20 cellular contexts compared by ENCODE assay signal in the genomic region with DNA sequence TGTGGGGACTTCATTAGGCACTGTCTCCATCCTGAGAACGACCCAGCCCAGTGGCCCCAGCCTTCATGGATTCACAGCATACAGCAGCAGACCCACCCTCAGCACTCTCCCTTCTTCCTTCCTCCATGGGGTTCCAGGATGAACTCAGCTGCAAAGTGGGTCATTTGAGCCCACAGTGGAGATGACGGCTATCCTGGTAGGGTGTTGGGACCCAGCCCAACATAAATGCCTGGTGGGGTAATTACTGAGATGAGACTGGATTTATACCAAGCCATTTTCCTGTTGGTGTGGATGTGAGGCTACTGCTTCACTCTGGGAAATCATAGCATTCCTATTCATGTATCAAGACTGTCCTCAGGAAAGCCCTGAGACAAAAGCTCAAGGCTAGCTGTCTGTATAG.
A peak's percentile ranks its signal among the peaks of the same experiment; 100 is the strongest.
DNase-seq lines count a peak whose midpoint lies in the region; ATAC-seq and TF ChIP-seq lines count a peak whose summit lies in the region.
"Had no signal": no experiment of that assay in that cellular context is flagged by ENCODE, and none has a peak within 500 bp of the region (broad histone marks: within the 10 kb centered on the region; RNA-seq: fewer than 3 reads in every experiment).

No MANE protein-coding gene starts in this region.

- intact Hi-C loops in left ventricle myocardium inferior (cut with micrococcal nuclease) (no loop called here), left ventricle myocardium superior (cut with micrococcal nuclease) (no loop called here), sigmoid colon (cut with DNase I) (no loop called here)
- intact Hi-C loops in CD4-positive, alpha-beta memory T cell (cut with micrococcal nuclease): no loop called here
- intact Hi-C loops in CD8-positive, alpha-beta T cell (cut with DNase I, micrococcal nuclease): no loop called here

- TF ChIP-seq POLR2A in sigmoid colon (IDR thresholded peaks at IDR 0.05): no peak

- peaks cover 5% of the 10 kb centered on the region for H3K9me3 ChIP-seq in left ventricle myocardium inferior (replicated peaks)
- H3K9me3 ChIP-seq in sigmoid colon: peaks cover 0 to 4% (median 0%) of the 10 kb centered on the region in 4 donors
- H3K9me3 ChIP-seq in CD4-positive, alpha-beta memory T cell (ENCODE audit: control insufficient read depth in 1 of 2, low read length in 2 of 2): no peaks in the 10 kb centered on the region
- H3K9me3 ChIP-seq in CD8-positive, alpha-beta T cell (ENCODE audit: low read length): no peaks in the 10 kb centered on the region
- H3K9me3 ChIP-seq: BE2C, HAP-1 had no signal

- H3K36me3 ChIP-seq in left ventricle myocardium inferior (no peaks in the 10 kb centered on the region), sigmoid colon (no peaks in the 10 kb centered on the region)
- no peaks in the 10 kb centered on the region for H3K36me3 ChIP-seq in CD4-positive, alpha-beta memory T cell (ENCODE audit: insufficient read depth, low read length)
- no peaks in the 10 kb centered on the region for H3K36me3 ChIP-seq in CD8-positive, alpha-beta T cell (ENCODE audit: insufficient read depth, low read length)
- H3K36me3 ChIP-seq: BE2C, HAP-1 had no signal

- no peak for DNase-seq in left ventricle myocardium inferior
- DNase-seq in left ventricle myocardium superior: no peak
- DNase-seq in fibroblast of peridontal ligament (ENCODE audit: extremely low read depth): peak; percentile 43
- DNase-seq in sigmoid colon: no peak
- no peak for DNase-seq in GM19238 (ENCODE audit: insufficient read length, low spot score)
- no peak for DNase-seq in CD4-positive, alpha-beta memory T cell
- DNase-seq in CD8-positive, alpha-beta T cell: no peak
- DNase-seq: 8988T; BE2C; CD4-positive, CD25-positive, alpha-beta regulatory T cell; DMS153; GF-D8; NCI-H1092 treated with DMSO at 0.1 percent for 48 hours; NCI-H146; NCI-H2081; NCI-H2171 treated with DMSO at 0.1 percent for 48 hours; NK-92 treated with Interleukin-12 subunit alpha and Interleukin-12 subunit beta, amount 100 ng/mL, for 24 hours; SHP77 had no signal

- WGBS in sigmoid colon, 2 donors: 36 to 69% methylated on average over 2 of the region's 2 CpGs

- peaks cover 2 to 6% of the 10 kb centered on the region in 2 donors for H3K36me3 Mint-ChIP-seq in CD4-positive, alpha-beta memory T cell
- peaks cover 2% of the 10 kb centered on the region for H3K36me3 Mint-ChIP-seq in CD8-positive, alpha-beta T cell
- H3K36me3 Mint-ChIP-seq: CD4-positive, CD25-positive, alpha-beta regulatory T cell had no signal

- H3K27me3 ChIP-seq in left ventricle myocardium inferior (ENCODE audit: low read depth) (no peaks in the 10 kb centered on the region), sigmoid colon (no peaks in the 10 kb centered on the region)
- H3K27me3 ChIP-seq in CD4-positive, alpha-beta memory T cell (ENCODE audit: insufficient read depth, low read length): no peaks in the 10 kb centered on the region
- H3K27me3 ChIP-seq in CD8-positive, alpha-beta T cell (ENCODE audit: insufficient read depth, low read length): no peaks in the 10 kb centered on the region
- H3K27me3 ChIP-seq: BE2C had no signal

- POLR2A ChIA-PET in CD4-positive, alpha-beta memory T cell (lab: Charles Lee; ENCODE audit: partially characterized antibody): no interaction called here
- POLR2A ChIA-PET in CD8-positive, alpha-beta T cell (lab: Charles Lee): no interaction called here

- no peak overlapping the region for H3K4me3 Mint-ChIP-seq in CD4-positive, alpha-beta memory T cell
- H3K4me3 Mint-ChIP-seq in CD8-positive, alpha-beta T cell: no peak overlapping the region
- H3K4me3 Mint-ChIP-seq: CD4-positive, CD25-positive, alpha-beta regulatory T cell had no signal

- peaks cover 0 to 2% of the 10 kb centered on the region in 2 donors for H3K27me3 Mint-ChIP-seq in CD4-positive, alpha-beta memory T cell
- H3K27me3 Mint-ChIP-seq in CD8-positive, alpha-beta T cell (ENCODE audit: low read depth): no peaks in the 10 kb centered on the region
- H3K27me3 Mint-ChIP-seq: CD4-positive, CD25-positive, alpha-beta regulatory T cell had no signal

- H3K4me3 ChIP-seq in left ventricle myocardium inferior (no peak overlapping the region), sigmoid colon (no peak overlapping the region)
- no peak overlapping the region for H3K4me3 ChIP-seq in CD4-positive, alpha-beta memory T cell (ENCODE audit: low read length in 2 of 2)
- no peak overlapping the region for H3K4me3 ChIP-seq in CD8-positive, alpha-beta T cell (ENCODE audit: low read depth, low read length)
- H3K4me3 ChIP-seq: HAP-1 had no signal

- H3K27ac Mint-ChIP-seq in CD4-positive, alpha-beta memory T cell: no peak overlapping the region
- H3K27ac Mint-ChIP-seq in CD8-positive, alpha-beta T cell: no peak overlapping the region
- H3K27ac Mint-ChIP-seq: CD4-positive, CD25-positive, alpha-beta regulatory T cell had no signal

- TF ChIP-seq CTCF in left ventricle myocardium inferior (IDR thresholded peaks at IDR 0.05; ENCODE audit: borderline replicate concordance) (no peak), sigmoid colon (IDR thresholded peaks at IDR 0.05) (no peak)
- TF ChIP-seq CTCF in CD8-positive, alpha-beta T cell (IDR thresholded peaks at IDR 0.05): no peak

- ATAC-seq in left ventricle myocardium superior: no peak
- ATAC-seq in HG02610 (IDR thresholded peaks at IDR 0.05; ENCODE audit: unreplicated experiment): no peak
- ATAC-seq in CD8-positive, alpha-beta T cell: no peak

- CTCF ChIA-PET in CD4-positive, alpha-beta memory T cell (lab: Charles Lee; ENCODE audit: partially characterized antibody): no interaction called here
- CTCF ChIA-PET in CD8-positive, alpha-beta T cell (lab: Charles Lee): no interaction called here

- TF ChIP-seq EP300 in sigmoid colon (IDR thresholded peaks at IDR 0.05): no peak

- H3K4me1 Mint-ChIP-seq in CD4-positive, alpha-beta memory T cell: peaks cover 8 to 19% (median 15%) of the 10 kb centered on the region in 4 donors
- peaks cover 15% of the 10 kb centered on the region for H3K4me1 Mint-ChIP-seq in CD8-positive, alpha-beta T cell (ENCODE audit: low read depth)

- H3K9me3 Mint-ChIP-seq in CD4-positive, alpha-beta memory T cell: peaks cover 1 to 10% (median 4%) of the 10 kb centered on the region in 8 donors
- no peaks in the 10 kb centered on the region for H3K9me3 Mint-ChIP-seq in CD8-positive, alpha-beta T cell

- H3K4me1 ChIP-seq in left ventricle myocardium inferior (peaks cover 37% of the 10 kb centered on the region), sigmoid colon (peaks cover 0 to 55% (median 46%) of the 10 kb centered on the region in 4 donors)
- H3K4me1 ChIP-seq in CD4-positive, alpha-beta memory T cell (ENCODE audit: insufficient read depth, low read length): peaks cover 9% of the 10 kb centered on the region
- H3K4me1 ChIP-seq in CD8-positive, alpha-beta T cell (ENCODE audit: insufficient read depth, low read length): peaks cover 13% of the 10 kb centered on the region
- H3K4me1 ChIP-seq: HAP-1 had no signal

- peak overlapping the region; percentile 15 for H3K27ac ChIP-seq in left ventricle myocardium inferior (replicated peaks)
- H3K27ac ChIP-seq in sigmoid colon: peak overlapping the region in 3 of 4 donors; percentile 58 to 73 (median 73)
- H3K27ac ChIP-seq in CD4-positive, alpha-beta memory T cell (ENCODE audit: low read depth, low read length): no peak overlapping the region
- no peak overlapping the region for H3K27ac ChIP-seq in CD8-positive, alpha-beta T cell (ENCODE audit: low read depth, low read length)

Comparison
In these comparisons a context has a peak if more than half of its experiments do, and no peak if none do; other contexts are left out.
1. H3K27ac ChIP-seq: peak in left ventricle myocardium inferior (single experiment) and sigmoid colon (3 of 4); none in CD4-positive, alpha-beta memory T cell (single experiment) and CD8-positive, alpha-beta T cell (single experiment).